ENCODE assay signal across 1 cellular context in genomic region chr5:149956685-149957084, GRCh38.
TF ChIP-seq lines count a peak whose summit lies in the region.

No MANE protein-coding gene starts in this region.

TF ChIP-seq in A549, 52 proteins besides CTCF, POLR2A, EP300 and RAD21 (continued from another document):
- no peak for TF ChIP-seq ELK1 (IDR thresholded peaks at IDR 0.05; ENCODE audit: low read depth, low read length)
